20 cellular contexts compared by ENCODE assay signal in the genomic region with DNA sequence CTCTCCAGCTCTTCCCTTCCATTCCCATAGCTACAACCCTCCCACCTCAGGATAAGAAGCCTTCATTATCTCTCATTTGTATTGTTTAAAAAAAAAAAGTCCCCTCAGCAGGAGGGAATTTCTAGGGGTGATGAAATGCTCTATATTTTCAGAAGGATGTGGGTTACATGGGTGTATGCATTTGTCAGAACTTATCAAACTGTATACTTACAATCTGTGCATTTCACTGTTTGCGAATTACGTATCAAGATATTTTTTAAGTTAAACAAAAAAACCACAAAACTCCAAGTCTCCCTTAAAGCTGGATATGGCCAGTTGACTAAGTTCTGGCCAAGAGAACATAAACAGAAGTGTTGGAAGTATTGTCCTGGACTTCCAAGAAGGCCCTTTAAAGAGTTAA. TPM values are rescaled to one million over a fixed set of nuclear protein-coding genes. Genes with fewer than 3 reads are reported as not detected.
DNase-seq lines count a peak whose midpoint lies in the region; ATAC-seq and TF ChIP-seq lines count a peak whose summit lies in the region.
"Had no signal": no experiment of that assay in that cellular context is flagged by ENCODE, and none has a peak within 500 bp of the region (broad histone marks: within the 10 kb centered on the region; RNA-seq: fewer than 3 reads in every experiment).

No MANE protein-coding gene starts in this region.

- no peaks in the 10 kb centered on the region for H3K27me3 Mint-ChIP-seq in activated CD4-positive, alpha-beta T cell treated with anti-CD3 and anti-CD28 coated beads for 36 hours
- no peaks in the 10 kb centered on the region for H3K27me3 Mint-ChIP-seq in T-helper 17 cell
- H3K27me3 Mint-ChIP-seq in nephron progenitor cell (ENCODE audit: low read depth, poor library complexity), result peaks cover 6% of the 10 kb centered on the region

- no peak for TF ChIP-seq CTCF in choroid plexus epithelial cell (conservative IDR thresholded peaks at IDR 0.05; ENCODE audit: low read depth, low read length)
- no peak for TF ChIP-seq CTCF in nephron progenitor cell (IDR thresholded peaks at IDR 0.05)
- TF ChIP-seq CTCF in uterus (IDR thresholded peaks at IDR 0.05), result no peak

- no peak for DNase-seq in activated CD4-positive, alpha-beta T cell treated with anti-CD3 and anti-CD28 coated beads for 36 hours
- no peak for DNase-seq in activated CD4-positive, alpha-beta T cell treated with anti-CD3 and anti-CD28 coated beads, Interleukin-2, amount 50 U/mL, for 4 hours
- DNase-seq in T-helper 17 cell (no peak), choroid plexus epithelial cell (ENCODE audit: low read depth) (peak; percentile 69), nephron progenitor cell (no peak), T1000 (lab: John Stamatoyannopoulos, UW) (no peak), uterus (no peak)
- no peak for DNase-seq in stimulated activated CD4-positive, alpha-beta T cell treated with anti-CD3 and anti-CD28 coated beads, Interleukin-15, amount 100 ng/mL, for 24 hours
- DNase-seq: 8988T, amygdala, cortex of kidney, esophagus squamous epithelium, NCI-H1930, NCI-H526 treated with DMSO at 0.1 percent for 48 hours, RPMI8226, transverse colon had no signal

- H3K4me1 ChIP-seq in uterus, result peaks cover 0 to 3% of the 10 kb centered on the region in 2 donors

- no peaks in the 10 kb centered on the region for H3K36me3 ChIP-seq in uterus

- POLR2A ChIA-PET in activated CD4-positive, alpha-beta T cell treated with anti-CD3 and anti-CD28 coated beads for 36 hours (lab: Charles Lee), result interaction anchor here (0.6 kb wide), 2 partner anchors 34 to 203 kb away, joined by 3 to 9 read pairs; no protein-coding TSS in a partner anchor

- no peak overlapping the region for H3K27ac ChIP-seq in uterus
- H3K27ac ChIP-seq: esophagus squamous epithelium, transverse colon had no signal

- H3K4me1 Mint-ChIP-seq in activated CD4-positive, alpha-beta T cell treated with anti-CD3 and anti-CD28 coated beads for 36 hours, result peaks cover 37% of the 10 kb centered on the region
- H3K4me1 Mint-ChIP-seq in T-helper 17 cell (peaks cover 45% of the 10 kb centered on the region), nephron progenitor cell (peaks cover 14% of the 10 kb centered on the region)

- H3K4me3 Mint-ChIP-seq in activated CD4-positive, alpha-beta T cell treated with anti-CD3 and anti-CD28 coated beads for 36 hours, result peak overlapping the region; percentile 5
- peak overlapping the region; percentile 21 for H3K4me3 Mint-ChIP-seq in T-helper 17 cell
- peak overlapping the region; percentile 33 for H3K4me3 Mint-ChIP-seq in nephron progenitor cell

- peak overlapping the region; percentile 71 for H3K27ac Mint-ChIP-seq in activated CD4-positive, alpha-beta T cell treated with anti-CD3 and anti-CD28 coated beads for 36 hours
- H3K27ac Mint-ChIP-seq in T-helper 17 cell (peak overlapping the region; percentile 93), nephron progenitor cell (peak overlapping the region; percentile 55)

- CTCF ChIA-PET in activated CD4-positive, alpha-beta T cell treated with anti-CD3 and anti-CD28 coated beads for 36 hours (lab: Charles Lee), result interaction anchor here (0.6 to 1.7 kb wide), 4 partner anchors 24 to 74 kb away, joined by 3 to 7 read pairs (median 4); no protein-coding TSS in a partner anchor

- no peaks in the 10 kb centered on the region for H3K9me3 ChIP-seq in T-helper 17 cell (ENCODE audit: control insufficient read depth, low read length, poor library complexity, severe bottlenecking)
- no peaks in the 10 kb centered on the region for H3K9me3 ChIP-seq in uterus
- H3K9me3 ChIP-seq: esophagus squamous epithelium, transverse colon had no signal

- no peaks in the 10 kb centered on the region for H3K27me3 ChIP-seq in uterus
- H3K27me3 ChIP-seq: esophagus squamous epithelium, transverse colon had no signal

- no peak for ATAC-seq in activated CD4-positive, alpha-beta T cell treated with anti-CD3 and anti-CD28 coated beads for 36 hours
- no peak for ATAC-seq in T-helper 17 cell
- ATAC-seq: left lobe of liver had no signal

- TF ChIP-seq POLR2A in uterus (IDR thresholded peaks at IDR 0.05), result no peak

- no peak overlapping the region for H3K4me3 ChIP-seq in choroid plexus epithelial cell (ENCODE audit: low read depth, low read length)
- no peak overlapping the region for H3K4me3 ChIP-seq in uterus
- H3K4me3 ChIP-seq: esophagus squamous epithelium, transverse colon had no signal

- no peaks in the 10 kb centered on the region for H3K9me3 Mint-ChIP-seq in activated CD4-positive, alpha-beta T cell treated with anti-CD3 and anti-CD28 coated beads for 36 hours (ENCODE audit: low read depth)
- H3K9me3 Mint-ChIP-seq in nephron progenitor cell, result no peaks in the 10 kb centered on the region

- H3K36me3 Mint-ChIP-seq in activated CD4-positive, alpha-beta T cell treated with anti-CD3 and anti-CD28 coated beads for 36 hours (ENCODE audit: low read depth), result peaks cover 30% of the 10 kb centered on the region
- peaks cover 11% of the 10 kb centered on the region for H3K36me3 Mint-ChIP-seq in T-helper 17 cell (ENCODE audit: low read depth)
- peaks cover 59% of the 10 kb centered on the region for H3K36me3 Mint-ChIP-seq in nephron progenitor cell (ENCODE audit: low read depth)

- intact Hi-C loops in activated CD4-positive, alpha-beta T cell treated with anti-CD3 and anti-CD28 coated beads for 36 hours (cut with DNase I, micrococcal nuclease), result no loop called here
- intact Hi-C loops in uterus (cut with DNase I; ENCODE audit: low total_unique reads), result no loop called here

RNA-seq across cellular contexts. Expression of gene FKBP11, which starts 2.0 kb away (rescaled TPM):
- 10 to 100 TPM; 56.8 to 63.8 TPM for total RNA-seq in activated CD4-positive, alpha-beta T cell treated with anti-CD3 and anti-CD28 coated beads for 36 hours
- total RNA-seq in T-helper 17 cell (100 to 1,000 TPM; 132 to 145 TPM), uterus (10 to 100 TPM in 1 of 4 donors, 1 to 10 TPM in 3; 1.2 to 22.0 (median 5.5) TPM)

RNA-seq across cellular contexts. Expression of gene ARF3, which starts 30.0 kb away (rescaled TPM):
- 10 to 100 TPM; 84.7 to 96.1 TPM for total RNA-seq in activated CD4-positive, alpha-beta T cell treated with anti-CD3 and anti-CD28 coated beads for 36 hours
- total RNA-seq in T-helper 17 cell, result 100 to 1,000 TPM in 1 of 2 donors, 10 to 100 TPM in 1; 80.1 to 111 TPM
- 100 to 1,000 TPM in 1 of 4 donors, 10 to 100 TPM in 2, 1 to 10 TPM in 1; 6.9 to 117 (median 29.7) TPM for total RNA-seq in uterus

RNA-seq across cellular contexts. Expression of gene WNT10B, which starts 44.3 kb away (rescaled TPM):
- under 1 TPM; 0.16 to 0.18 TPM for total RNA-seq in activated CD4-positive, alpha-beta T cell treated with anti-CD3 and anti-CD28 coated beads for 36 hours
- total RNA-seq in T-helper 17 cell (10 to 100 TPM; 13.8 to 17.6 TPM), uterus (under 1 TPM in 1 of 4 donors, not detected in 3; 0.35 TPM)
- total RNA-seq: left lobe of liver had no signal

RNA-seq across cellular contexts. Expression of gene WNT1, which starts 50.9 kb away (rescaled TPM):
- total RNA-seq in activated CD4-positive, alpha-beta T cell treated with anti-CD3 and anti-CD28 coated beads for 36 hours, result not detected
- total RNA-seq in T-helper 17 cell (1 to 10 TPM; 2.2 to 2.3 TPM), uterus (not detected)
- total RNA-seq: left lobe of liver; MCF 10A; pulmonary artery endothelial cell; T-helper 1 cell treated with Interleukin-12 subunit alpha and Interleukin-12 subunit beta and Interleukin-4 antibody, amounts not matched to agents 30 ng/mL and 1 ng/mL, for 36 hours; transverse colon had no signal

Comparison
In these comparisons a context has a peak if more than half of its experiments do, and no peak if none do; other contexts are left out.
1. RNA of gene WNT10B, which starts 44.3 kb away (total RNA-seq): 13.8 to 17.6 TPM in T-helper 17 cell; 0.16 to 0.18 TPM in activated CD4-positive, alpha-beta T cell treated with anti-CD3 and anti-CD28 coated beads for 36 hours and 0.35 TPM in uterus; every median in the first group is over 10 times any median in the second.
2. Peak in every context shown above with its lines, with median percentiles within 50 percentile points of each other: H3K27ac Mint-ChIP-seq and H3K4me3 Mint-ChIP-seq.